In the genomic region with DNA sequence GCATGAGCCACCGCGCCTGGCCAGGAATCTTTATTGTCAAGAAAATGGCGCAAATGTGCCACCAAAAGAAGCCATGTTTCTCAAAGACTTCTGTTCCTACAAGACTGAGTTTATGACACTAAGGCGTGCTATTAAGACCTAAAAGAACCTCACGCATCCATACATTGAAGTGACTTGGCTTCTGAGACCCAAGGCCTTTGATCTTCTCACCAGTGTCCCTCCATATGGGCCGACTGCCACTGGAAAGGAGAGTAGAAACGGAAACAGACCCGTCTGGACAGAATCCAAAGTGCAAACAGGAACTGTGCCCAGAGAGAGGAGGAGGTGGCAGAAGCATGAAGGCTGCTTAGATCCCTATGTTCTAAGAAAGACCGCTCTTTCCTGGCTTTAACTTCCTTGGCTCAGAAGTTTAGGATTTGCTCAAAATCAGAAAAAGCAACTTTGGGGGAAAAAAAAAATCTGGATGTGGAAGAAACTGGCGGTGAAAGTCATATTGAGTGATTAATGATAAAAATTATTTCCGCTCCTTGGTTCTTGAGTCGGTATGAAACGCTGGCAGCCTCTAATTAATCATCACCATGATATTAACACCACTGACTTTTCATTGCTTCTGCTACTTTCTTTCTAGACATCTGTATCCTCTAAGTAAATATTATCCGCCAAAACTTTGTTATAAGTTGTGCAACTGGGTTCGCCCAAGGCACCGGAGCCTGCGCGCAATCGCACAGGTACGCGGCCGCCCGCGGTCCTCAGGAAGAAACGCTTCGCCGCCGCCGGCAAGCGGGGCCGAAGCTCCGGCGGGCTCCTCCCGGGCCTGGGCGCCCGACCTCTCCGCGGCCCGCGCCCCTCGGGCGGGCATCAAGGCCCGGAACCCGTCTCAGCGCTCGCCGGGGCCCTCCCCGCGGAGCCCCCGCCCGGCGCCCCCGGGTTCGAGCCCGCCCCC, we compare ENCODE assay signal across 1 cellular context.
TF ChIP-seq lines count a peak whose summit lies in the region.

No MANE protein-coding gene starts in this region.

TF ChIP-seq in GM23338, 12 proteins besides CTCF, POLR2A, EP300 and RAD21 (continued from another document):
- TF ChIP-seq JUNB (IDR thresholded peaks at IDR 0.05; ENCODE audit: unreplicated experiment) (no peak), STAT1 (IDR thresholded peaks at IDR 0.05; ENCODE audit: unreplicated experiment) (no peak), EZH2 (IDR thresholded peaks at IDR 0.05; ENCODE audit: low read depth, unreplicated experiment) (no peak), CREB1 (CRISPR knock-in tag; IDR thresholded peaks at IDR 0.05; ENCODE audit: low read depth) (no peak), POLR2AphosphoS5 (IDR thresholded peaks at IDR 0.05; ENCODE audit: low read depth) (no peak), ZNF331 (CRISPR knock-in tag; IDR thresholded peaks at IDR 0.05; ENCODE audit: low read depth) (no peak), NANOG (IDR thresholded peaks at IDR 0.05; ENCODE audit: borderline replicate concordance) (no peak)
- TF ChIP-seq, protein P1, sequence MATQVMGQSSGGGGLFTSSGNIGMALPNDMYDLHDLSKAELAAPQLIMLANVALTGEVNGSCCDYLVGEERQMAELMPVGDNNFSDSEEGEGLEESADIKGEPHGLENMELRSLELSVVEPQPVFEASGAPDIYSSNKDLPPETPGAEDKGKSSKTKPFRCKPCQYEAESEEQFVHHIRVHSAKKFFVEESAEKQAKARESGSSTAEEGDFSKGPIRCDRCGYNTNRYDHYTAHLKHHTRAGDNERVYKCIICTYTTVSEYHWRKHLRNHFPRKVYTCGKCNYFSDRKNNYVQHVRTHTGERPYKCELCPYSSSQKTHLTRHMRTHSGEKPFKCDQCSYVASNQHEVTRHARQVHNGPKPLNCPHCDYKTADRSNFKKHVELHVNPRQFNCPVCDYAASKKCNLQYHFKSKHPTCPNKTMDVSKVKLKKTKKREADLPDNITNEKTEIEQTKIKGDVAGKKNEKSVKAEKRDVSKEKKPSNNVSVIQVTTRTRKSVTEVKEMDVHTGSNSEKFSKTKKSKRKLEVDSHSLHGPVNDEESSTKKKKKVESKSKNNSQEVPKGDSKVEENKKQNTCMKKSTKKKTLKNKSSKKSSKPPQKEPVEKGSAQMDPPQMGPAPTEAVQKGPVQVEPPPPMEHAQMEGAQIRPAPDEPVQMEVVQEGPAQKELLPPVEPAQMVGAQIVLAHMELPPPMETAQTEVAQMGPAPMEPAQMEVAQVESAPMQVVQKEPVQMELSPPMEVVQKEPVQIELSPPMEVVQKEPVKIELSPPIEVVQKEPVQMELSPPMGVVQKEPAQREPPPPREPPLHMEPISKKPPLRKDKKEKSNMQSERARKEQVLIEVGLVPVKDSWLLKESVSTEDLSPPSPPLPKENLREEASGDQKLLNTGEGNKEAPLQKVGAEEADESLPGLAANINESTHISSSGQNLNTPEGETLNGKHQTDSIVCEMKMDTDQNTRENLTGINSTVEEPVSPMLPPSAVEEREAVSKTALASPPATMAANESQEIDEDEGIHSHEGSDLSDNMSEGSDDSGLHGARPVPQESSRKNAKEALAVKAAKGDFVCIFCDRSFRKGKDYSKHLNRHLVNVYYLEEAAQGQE (IDR thresholded peaks at IDR 0.05; ENCODE audit: unreplicated experiment), result no peak
- TF ChIP-seq, protein P2, sequence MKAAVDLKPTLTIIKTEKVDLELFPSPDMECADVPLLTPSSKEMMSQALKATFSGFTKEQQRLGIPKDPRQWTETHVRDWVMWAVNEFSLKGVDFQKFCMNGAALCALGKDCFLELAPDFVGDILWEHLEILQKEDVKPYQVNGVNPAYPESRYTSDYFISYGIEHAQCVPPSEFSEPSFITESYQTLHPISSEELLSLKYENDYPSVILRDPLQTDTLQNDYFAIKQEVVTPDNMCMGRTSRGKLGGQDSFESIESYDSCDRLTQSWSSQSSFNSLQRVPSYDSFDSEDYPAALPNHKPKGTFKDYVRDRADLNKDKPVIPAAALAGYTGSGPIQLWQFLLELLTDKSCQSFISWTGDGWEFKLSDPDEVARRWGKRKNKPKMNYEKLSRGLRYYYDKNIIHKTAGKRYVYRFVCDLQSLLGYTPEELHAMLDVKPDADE (IDR thresholded peaks at IDR 0.05), result no peak
